Comparison of ENCODE assay signal across 8 cellular contexts in genomic region chr10:120942806-120943413, GRCh38.
DNase-seq lines count a peak whose midpoint lies in the region; ATAC-seq and TF ChIP-seq lines count a peak whose summit lies in the region.

No MANE protein-coding gene starts in this region.

- H3K27me3 ChIP-seq in lower lobe of right lung (ENCODE audit: low read depth) = no peaks in the 10 kb centered on the region

- ATAC-seq in GM18907 (IDR thresholded peaks at IDR 0.05; ENCODE audit: unreplicated experiment) (peak; percentile 89), HG03175 (IDR thresholded peaks at IDR 0.05; ENCODE audit: unreplicated experiment) (peak; percentile 92), lower lobe of right lung (peak; percentile 91 to 92)

- peak; percentile 19 for DNase-seq in AG09319 (ENCODE audit: extremely low read depth, low read depth)
- DNase-seq in NCI-H524 (lab: John Stamatoyannopoulos, UW) = peak; percentile 16 to 40
- peak; percentile 56 to 64 for DNase-seq in activated CD4-positive, alpha-beta T cell treated with anti-CD3 and anti-CD28 coated beads, Interleukin-2, amount 50 U/mL, for 24 hours (ENCODE audit: low read depth in 1 of 2, low spot score in 1 of 2)
- peak; percentile 67 for DNase-seq in dedifferentiated amniotic fluid mesenchymal stem cell (ENCODE audit: extremely low spot score)
- DNase-seq in lower lobe of right lung = peak; percentile 84
- peak; percentile 41 for DNase-seq in stimulated activated CD8-positive, alpha-beta memory T cell treated with anti-CD3 and anti-CD28 coated beads, Interleukin-12 subunit alpha, Interleukin-12 subunit beta, amount 100 ng/mL, for 24 hours (ENCODE audit: extremely low read depth)

- H3K36me3 ChIP-seq in lower lobe of right lung = no peaks in the 10 kb centered on the region

- no peaks in the 10 kb centered on the region for H3K9me3 ChIP-seq in lower lobe of right lung

- peaks cover 11% of the 10 kb centered on the region for H3K4me1 ChIP-seq in lower lobe of right lung

- H3K27ac ChIP-seq in lower lobe of right lung = no peak overlapping the region

- no peak overlapping the region for H3K4me3 ChIP-seq in lower lobe of right lung

- peak; percentile 90 for TF ChIP-seq CTCF in AG09319 (IDR thresholded peaks at IDR 0.05; ENCODE audit: low read depth, low read length)
- peak; percentile 89 for TF ChIP-seq CTCF in lower lobe of right lung (IDR thresholded peaks at IDR 0.05)

- intact Hi-C loops in lower lobe of right lung (cut with DNase I) = no loop called here

Comparison
In these comparisons a context has a peak if more than half of its experiments do, and no peak if none do; other contexts are left out.
1. DNase-seq: peak in every context shown above with its lines; median percentile 84 in lower lobe of right lung; 67 in dedifferentiated amniotic fluid mesenchymal stem cell; 60 in activated CD4-positive, alpha-beta T cell treated with anti-CD3 and anti-CD28 coated beads, Interleukin-2, amount 50 U/mL, for 24 hours; 41 in stimulated activated CD8-positive, alpha-beta memory T cell treated with anti-CD3 and anti-CD28 coated beads, Interleukin-12 subunit alpha, Interleukin-12 subunit beta, amount 100 ng/mL, for 24 hours; 28 in NCI-H524; 19 in AG09319.